Comparison of ENCODE assay signal across 17 cellular contexts in genomic region chr2:54954705-54955357, GRCh38.
"Had no signal": no experiment of that assay in that cellular context is flagged by ENCODE, and none has a peak within 500 bp of the region (broad histone marks: within the 10 kb centered on the region; RNA-seq: fewer than 3 reads in every experiment).

No MANE protein-coding gene starts in this region.

- H3K4me1 ChIP-seq: foreskin keratinocyte, left ventricle myocardium inferior had no signal

- H3K9me3 ChIP-seq: left ventricle myocardium inferior, ovary, upper lobe of right lung had no signal

- H3K4me3 Mint-ChIP-seq: activated CD8-positive, alpha-beta memory T cell treated with anti-CD3 and anti-CD28 coated beads, Interleukin-2, amount 10 ng/mL, durations not matched to agents 7 days and 5 days; activated naive CD8-positive, alpha-beta T cell; activated T-cell treated with anti-CD3 and anti-CD28 coated beads, Interleukin-2, amount 50 U/mL, for 24 hours; brain; memory B cell had no signal

- DNase-seq: activated CD4-positive, alpha-beta T cell treated with anti-CD3 and anti-CD28 coated beads, Interleukin-2, amount 50 U/mL, for 4 hours; activated effector memory CD4-positive, alpha-beta T cell treated with Interleukin-2 at 50 U/mL for 16 hours; activated T-cell treated with anti-CD3 and anti-CD28 coated beads, Interleukin-2, amount 50 U/mL, for 24 hours; amygdala; foreskin keratinocyte; left ventricle myocardium inferior; ovary; stimulated activated CD4-positive, alpha-beta T cell treated with anti-CD3 and anti-CD28 coated beads, Interleukin-2, amount 100 ng/mL, for 48 hours; stimulated activated naive CD8-positive, alpha-beta T cell treated with anti-CD3 and anti-CD28 coated beads, Interleukin-15, Interleukin-2, amounts not matched to agents 100 U/mL and 50 U/mL, for 24 hours; T-helper 2 cell; upper lobe of right lung had no signal

- H3K27ac ChIP-seq: foreskin keratinocyte, left ventricle myocardium inferior, ovary had no signal

- H3K36me3 ChIP-seq: left ventricle myocardium inferior, ovary, upper lobe of right lung had no signal

- H3K9me3 Mint-ChIP-seq: activated T-cell treated with anti-CD3 and anti-CD28 coated beads, Interleukin-2, amount 50 U/mL, for 24 hours; brain; memory B cell had no signal

- H3K27me3 ChIP-seq: foreskin keratinocyte, ovary, upper lobe of right lung had no signal

- H3K27me3 Mint-ChIP-seq: activated CD8-positive, alpha-beta memory T cell treated with anti-CD3 and anti-CD28 coated beads, Interleukin-2, amount 10 ng/mL, durations not matched to agents 7 days and 5 days; activated naive CD8-positive, alpha-beta T cell; activated T-cell treated with anti-CD3 and anti-CD28 coated beads, Interleukin-2, amount 50 U/mL, for 24 hours; brain; memory B cell had no signal

- H3K27ac Mint-ChIP-seq: activated CD8-positive, alpha-beta memory T cell treated with anti-CD3 and anti-CD28 coated beads, Interleukin-2, amount 10 ng/mL, durations not matched to agents 7 days and 5 days; activated naive CD8-positive, alpha-beta T cell; activated T-cell treated with anti-CD3 and anti-CD28 coated beads, Interleukin-2, amount 50 U/mL, for 24 hours; memory B cell had no signal

- ATAC-seq: activated CD4-positive, CD25-positive, alpha-beta regulatory T cell treated with anti-CD3 and anti-CD28 coated beads, Interleukin-2, amount 50 U/mL, for 24 hours; activated CD8-positive, alpha-beta memory T cell treated with anti-CD3 and anti-CD28 coated beads, Interleukin-2, amount 10 ng/mL, durations not matched to agents 7 days and 5 days; esophagus mucosa; foreskin keratinocyte; stimulated activated naive CD8-positive, alpha-beta T cell treated with anti-CD3 and anti-CD28 coated beads, Interleukin-15, Interleukin-2, amounts not matched to agents 100 U/mL and 50 U/mL, for 24 hours had no signal

- H3K36me3 Mint-ChIP-seq: activated CD8-positive, alpha-beta memory T cell treated with anti-CD3 and anti-CD28 coated beads, Interleukin-2, amount 10 ng/mL, durations not matched to agents 7 days and 5 days; activated naive CD8-positive, alpha-beta T cell; brain had no signal

- H3K4me3 ChIP-seq: left ventricle myocardium inferior, ovary, upper lobe of right lung had no signal
